12 cellular contexts compared by ENCODE assay signal in genomic region chr3:52217409-52217805, GRCh38. TPM values are rescaled to one million over a fixed set of nuclear protein-coding genes. Genes with fewer than 3 reads are reported as not detected.
DNase-seq lines count a peak whose midpoint lies in the region; ATAC-seq and TF ChIP-seq lines count a peak whose summit lies in the region.
"Had no signal": no experiment of that assay in that cellular context is flagged by ENCODE, and none has a peak within 500 bp of the region (broad histone marks: within the 10 kb centered on the region; RNA-seq: fewer than 3 reads in every experiment).

No MANE protein-coding gene starts in this region.

- H3K27me3 ChIP-seq in right atrium auricular region (no peaks in the 10 kb centered on the region), body of pancreas (no peaks in the 10 kb centered on the region), HAP-1 (ENCODE audit: low read depth) (no peaks in the 10 kb centered on the region)

- 73 to 92% methylated on average over 8 to 10 of the region's 10 CpGs for WGBS in body of pancreas, 2 donors

- ATAC-seq in body of pancreas (no peak), naive B cell (ENCODE audit: low read depth in 2 of 2) (no peak), GM21447 (IDR thresholded peaks at IDR 0.05; ENCODE audit: unreplicated experiment) (no peak), GM21529 (IDR thresholded peaks at IDR 0.05; ENCODE audit: unreplicated experiment) (no peak)
- ATAC-seq: GM12878, GM23338 had no signal

- H3K27me3 Mint-ChIP-seq in naive B cell: no peaks in the 10 kb centered on the region

- no peak for TF ChIP-seq POLR2A in body of pancreas (IDR thresholded peaks at IDR 0.05)

- intact Hi-C loops in cardiac septum (cut with DNase I): loop anchor here (10.0 kb wide), 1 partner anchor 213 kb away; no protein-coding TSS in a partner anchor
- intact Hi-C loops in body of pancreas (cut with DNase I): no loop called here

- TF ChIP-seq CTCF in right atrium auricular region (IDR thresholded peaks at IDR 0.05) (no peak), body of pancreas (IDR thresholded peaks at IDR 0.05) (no peak)

- peak overlapping the region in 4 of 6 donors; percentile 63 to 80 (median 69) for H3K27ac Mint-ChIP-seq in naive B cell
- H3K27ac Mint-ChIP-seq: GM23338 had no signal

- DNase-seq in right atrium auricular region (ENCODE audit: low spot score) (no peak), cardiac septum (ENCODE audit: low spot score) (no peak), body of pancreas (no peak), naive B cell (no peak), HAP-1 (ENCODE audit: low spot score in 2 of 2) (no peak), NCI-H2107 treated with DMSO at 0.1 percent for 48 hours (lab: John Stamatoyannopoulos, UW; ENCODE audit: unreplicated experiment) (no peak)
- DNase-seq: NCI-H1930 had no signal

- in situ Hi-C loops in HAP-1 (cut with MboI; ENCODE audit: low sequenced_read_pairs): no loop called here

- no peaks in the 10 kb centered on the region for H3K9me3 Mint-ChIP-seq in naive B cell
- H3K9me3 Mint-ChIP-seq: GM23338 had no signal

- peaks cover 24 to 28% of the 10 kb centered on the region in 2 donors for H3K36me3 Mint-ChIP-seq in naive B cell

- H3K9me3 ChIP-seq in right atrium auricular region: no peaks in the 10 kb centered on the region
- no peaks in the 10 kb centered on the region for H3K9me3 ChIP-seq in body of pancreas
- H3K9me3 ChIP-seq in HAP-1: no peaks in the 10 kb centered on the region

- peaks cover 36% of the 10 kb centered on the region for H3K36me3 ChIP-seq in right atrium auricular region
- peaks cover 0 to 21% of the 10 kb centered on the region in 2 donors for H3K36me3 ChIP-seq in body of pancreas (replicated peaks in 1 of 2; ENCODE audit: insufficient read depth in 1 of 2, low read depth in 2 of 2)
- H3K36me3 ChIP-seq in HAP-1 (replicated peaks): peaks cover 28% of the 10 kb centered on the region

- H3K4me1 Mint-ChIP-seq in naive B cell: peaks cover 37 to 52% (median 50%) of the 10 kb centered on the region in 3 donors

- H3K4me3 ChIP-seq in right atrium auricular region: no peak overlapping the region
- no peak overlapping the region for H3K4me3 ChIP-seq in body of pancreas
- H3K4me3 ChIP-seq in HAP-1: no peak overlapping the region
- H3K4me3 ChIP-seq: GM12878, GM23338 had no signal

- peak overlapping the region; percentile 17 to 41 for H3K27ac ChIP-seq in right atrium auricular region
- peak overlapping the region; percentile 61 to 86 (median 76) for H3K27ac ChIP-seq in body of pancreas

- H3K4me3 Mint-ChIP-seq in naive B cell: peak overlapping the region in 3 of 8 donors; percentile 29 to 77 (median 41)
- H3K4me3 Mint-ChIP-seq: GM23338 had no signal

- H3K4me1 ChIP-seq in right atrium auricular region: peaks cover 0 to 62% of the 10 kb centered on the region in 2 donors
- H3K4me1 ChIP-seq in body of pancreas: peaks cover 27% of the 10 kb centered on the region
- H3K4me1 ChIP-seq in HAP-1: no peaks in the 10 kb centered on the region

RNA-seq across cellular contexts. Expression of gene TLR9, which starts 8.0 kb away (rescaled TPM):
- not detected for total RNA-seq in right atrium auricular region
- total RNA-seq in cardiac septum: 0.16 TPM
- total RNA-seq in body of pancreas: under 1 TPM in 1 of 2 donors, not detected in 1; 0.26 TPM
- 1 to 10 TPM in 5 of 6 donors, not detected in 1; 1.6 to 4.4 (median 3.8) TPM for polyA plus RNA-seq in naive B cell (ENCODE audit: low read depth in 6 of 6)
- total RNA-seq: fibroblast of villous mesenchyme, GM23338 had no signal
- polyA plus RNA-seq: GM23338 had no signal

RNA-seq across cellular contexts. Expression of gene ALAS1, which starts 19.4 kb away (rescaled TPM):
- total RNA-seq in right atrium auricular region (100 to 1,000 TPM in 1 of 2 donors, 10 to 100 TPM in 1; 69.7 to 103 TPM), cardiac septum (154 TPM), body of pancreas (10 to 100 TPM; 13.5 to 63.6 TPM)
- polyA plus RNA-seq in naive B cell (ENCODE audit: low read depth in 6 of 6): 10 to 100 TPM; 10.3 to 25.6 (median 18.7) TPM

RNA-seq across cellular contexts. Expression of gene TWF2, which starts 21.6 kb away (rescaled TPM):
- total RNA-seq in right atrium auricular region: 10 to 100 TPM; 54.4 to 58.6 TPM
- 69.5 TPM for total RNA-seq in cardiac septum
- 10 to 100 TPM; 26.7 to 35.8 TPM for total RNA-seq in body of pancreas
- polyA plus RNA-seq in naive B cell (ENCODE audit: low read depth in 6 of 6): 10 to 100 TPM; 48.5 to 90.8 (median 75.4) TPM

RNA-seq across cellular contexts. Expression of gene PPM1M, which starts 28.2 kb away (rescaled TPM):
- total RNA-seq in right atrium auricular region (1 to 10 TPM; 5.7 to 8.1 TPM), cardiac septum (8.9 TPM), body of pancreas (10 to 100 TPM in 1 of 2 donors, 1 to 10 TPM in 1; 6.9 to 15.3 TPM)
- 10 to 100 TPM; 16.8 to 38.5 (median 21.4) TPM for polyA plus RNA-seq in naive B cell (ENCODE audit: low read depth in 6 of 6)
